Comparison of ENCODE assay signal across 9 cellular contexts in the genomic region with DNA sequence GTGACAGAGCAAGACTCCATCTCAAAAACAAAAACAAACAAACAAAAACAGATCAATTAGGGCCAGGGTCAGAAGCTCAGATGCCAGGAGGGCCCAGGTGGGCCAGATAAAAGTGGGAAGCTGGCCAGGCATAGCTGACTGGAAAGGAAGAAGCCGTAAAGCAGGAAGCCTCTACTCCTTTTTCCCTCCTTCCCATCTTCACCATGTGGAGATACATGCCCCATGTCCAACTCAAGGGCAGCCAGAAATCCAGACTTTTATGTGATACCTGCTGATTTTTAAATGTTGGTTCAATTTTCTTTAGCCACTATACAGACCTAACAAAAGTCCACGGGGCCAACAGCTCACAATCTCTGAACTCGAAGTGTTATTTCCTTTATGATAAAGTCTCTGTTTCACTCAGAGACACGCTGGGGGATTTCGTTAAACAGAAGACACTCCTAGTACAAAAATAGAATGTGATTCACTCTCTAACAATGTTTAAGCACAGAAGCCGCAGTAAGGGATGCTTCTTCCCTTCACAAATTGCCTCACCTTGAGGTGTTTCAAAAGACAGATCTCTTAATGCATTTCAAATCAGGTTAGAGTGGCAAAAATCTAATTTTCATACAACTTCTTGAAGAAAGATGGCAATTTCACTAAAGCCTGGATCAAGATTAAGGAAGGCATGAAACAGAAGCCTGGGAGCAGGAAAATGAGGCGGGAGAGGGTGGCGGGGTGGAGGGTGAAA. TPM values are rescaled to one million over a fixed set of nuclear protein-coding genes. Genes with fewer than 3 reads are reported as not detected.
A peak's percentile ranks its signal among the peaks of the same experiment; 100 is the strongest.
DNase-seq lines count a peak whose midpoint lies in the region; ATAC-seq lines count a peak whose summit lies in the region.
"Had no signal": no experiment of that assay in that cellular context is flagged by ENCODE, and none has a peak within 500 bp of the region (broad histone marks: within the 10 kb centered on the region; RNA-seq: fewer than 3 reads in every experiment).

No MANE protein-coding gene starts in this region.

- H3K9me3 ChIP-seq in neuron (ENCODE audit: low read length): no peaks in the 10 kb centered on the region
- H3K9me3 ChIP-seq: neutrophil had no signal

- peaks cover 34% of the 10 kb centered on the region for H3K4me1 ChIP-seq in neuron (ENCODE audit: insufficient read depth, low read length)

- DNase-seq in activated naive CD4-positive, alpha-beta T cell treated with anti-CD3 and anti-CD28 coated beads for 36 hours: peak; percentile 16
- DNase-seq in activated naive CD4-positive, alpha-beta T cell treated with Interleukin-2 at 50 U/mL for 16 hours: no peak
- DNase-seq in NCI-H146 treated with DMSO at 0.1 percent for 48 hours (lab: John Stamatoyannopoulos, UW; ENCODE audit: unreplicated experiment) (no peak), mesenteric fat pad (ENCODE audit: low spot score) (no peak), HuH-7.5 (ENCODE audit: low spot score) (no peak)

- no peaks in the 10 kb centered on the region for H3K36me3 ChIP-seq in neuron (ENCODE audit: insufficient read depth, low read length)
- H3K36me3 ChIP-seq: neutrophil had no signal

- CTCF ChIA-PET in activated naive CD4-positive, alpha-beta T cell treated with anti-CD3 and anti-CD28 coated beads for 36 hours (lab: Charles Lee): no interaction called here

- intact Hi-C loops in activated naive CD4-positive, alpha-beta T cell treated with anti-CD3 and anti-CD28 coated beads for 36 hours (cut with micrococcal nuclease): no loop called here

- H3K27ac Mint-ChIP-seq in activated naive CD4-positive, alpha-beta T cell treated with anti-CD3 and anti-CD28 coated beads for 36 hours: no peak overlapping the region
- peak overlapping the region; percentile 38 for H3K27ac Mint-ChIP-seq in T-helper 1 cell treated with Interleukin-12 subunit alpha and Interleukin-12 subunit beta and Interleukin-4 antibody, amounts not matched to agents 30 μg/mL and 1 μg/mL, for 36 hours

- ATAC-seq in HG02981 (IDR thresholded peaks at IDR 0.05; ENCODE audit: unreplicated experiment): peak; percentile 73

- H3K4me3 ChIP-seq in neuron (ENCODE audit: low read length): no peak overlapping the region

- H3K27me3 ChIP-seq in neuron (ENCODE audit: insufficient read depth, low read length): peaks cover 14% of the 10 kb centered on the region
- H3K27me3 ChIP-seq: neutrophil had no signal

- no peaks in the 10 kb centered on the region for H3K36me3 Mint-ChIP-seq in activated naive CD4-positive, alpha-beta T cell treated with anti-CD3 and anti-CD28 coated beads for 36 hours (ENCODE audit: low read depth)
- H3K36me3 Mint-ChIP-seq in T-helper 1 cell treated with Interleukin-12 subunit alpha and Interleukin-12 subunit beta and Interleukin-4 antibody, amounts not matched to agents 30 μg/mL and 1 μg/mL, for 36 hours (ENCODE audit: low read depth): no peaks in the 10 kb centered on the region

- H3K4me1 Mint-ChIP-seq in activated naive CD4-positive, alpha-beta T cell treated with anti-CD3 and anti-CD28 coated beads for 36 hours (ENCODE audit: low read depth): peaks cover 10% of the 10 kb centered on the region
- peaks cover 9% of the 10 kb centered on the region for H3K4me1 Mint-ChIP-seq in T-helper 1 cell treated with Interleukin-12 subunit alpha and Interleukin-12 subunit beta and Interleukin-4 antibody, amounts not matched to agents 30 μg/mL and 1 μg/mL, for 36 hours (ENCODE audit: low read depth)

- no peaks in the 10 kb centered on the region for H3K27me3 Mint-ChIP-seq in activated naive CD4-positive, alpha-beta T cell treated with anti-CD3 and anti-CD28 coated beads for 36 hours (ENCODE audit: low read depth)
- peaks cover 18% of the 10 kb centered on the region for H3K27me3 Mint-ChIP-seq in T-helper 1 cell treated with Interleukin-12 subunit alpha and Interleukin-12 subunit beta and Interleukin-4 antibody, amounts not matched to agents 30 μg/mL and 1 μg/mL, for 36 hours (ENCODE audit: low read depth)

- H3K9me3 Mint-ChIP-seq in activated naive CD4-positive, alpha-beta T cell treated with anti-CD3 and anti-CD28 coated beads for 36 hours: no peaks in the 10 kb centered on the region
- H3K9me3 Mint-ChIP-seq in T-helper 1 cell treated with Interleukin-12 subunit alpha and Interleukin-12 subunit beta and Interleukin-4 antibody, amounts not matched to agents 30 μg/mL and 1 μg/mL, for 36 hours: no peaks in the 10 kb centered on the region

- H2AFZ ChIP-seq in neuron (ENCODE audit: low read depth, low read length): peak overlapping the region; percentile 93

- no peak overlapping the region for H3K4me3 Mint-ChIP-seq in activated naive CD4-positive, alpha-beta T cell treated with anti-CD3 and anti-CD28 coated beads for 36 hours
- no peak overlapping the region for H3K4me3 Mint-ChIP-seq in T-helper 1 cell treated with Interleukin-12 subunit alpha and Interleukin-12 subunit beta and Interleukin-4 antibody, amounts not matched to agents 30 μg/mL and 1 μg/mL, for 36 hours

RNA-seq across cellular contexts. Expression of a gene that starts 14.0 kb away (rescaled TPM):
- total RNA-seq in activated naive CD4-positive, alpha-beta T cell treated with anti-CD3 and anti-CD28 coated beads for 36 hours: not detected
- total RNA-seq in mesenteric fat pad: not detected

RNA-seq across cellular contexts. Expression of a gene that starts 48.9 kb away (rescaled TPM):
- total RNA-seq in activated naive CD4-positive, alpha-beta T cell treated with anti-CD3 and anti-CD28 coated beads for 36 hours: 10 to 100 TPM in 1 of 2 experiments, 1 to 10 TPM in 1; 7.7 to 10.2 TPM
- 274 TPM for total RNA-seq in mesenteric fat pad

RNA-seq across cellular contexts. Expression of a gene that starts 49.0 kb away (rescaled TPM):
- total RNA-seq in activated naive CD4-positive, alpha-beta T cell treated with anti-CD3 and anti-CD28 coated beads for 36 hours: 10 to 100 TPM; 14.9 to 17.1 TPM
- total RNA-seq in mesenteric fat pad: 5.8 TPM

Comparison
In these comparisons a context has a peak if more than half of its experiments do, and no peak if none do; other contexts are left out.
1. RNA of a gene that starts 48.9 kb away (total RNA-seq): 274 TPM in mesenteric fat pad (single experiment); 7.7 to 10.2 TPM in activated naive CD4-positive, alpha-beta T cell treated with anti-CD3 and anti-CD28 coated beads for 36 hours; every median in the first group is over 10 times any median in the second.